Comparison of ENCODE assay signal across 16 cellular contexts in genomic region chr22:49258107-49259010, GRCh38.
DNase-seq lines count a peak whose midpoint lies in the region; ATAC-seq, FAIRE-seq and TF ChIP-seq lines count a peak whose summit lies in the region.
"Had no signal": no experiment of that assay in that cellular context is flagged by ENCODE, and none has a peak within 500 bp of the region (broad histone marks: within the 10 kb centered on the region; RNA-seq: fewer than 3 reads in every experiment).

No MANE protein-coding gene starts in this region.

- no peaks in the 10 kb centered on the region for H3K9me3 ChIP-seq in endodermal cell (ENCODE audit: control insufficient read depth, low read length)
- no peaks in the 10 kb centered on the region for H3K9me3 ChIP-seq in tibial artery

- H3K4me3 ChIP-seq in bronchial epithelial cell (ENCODE audit: low read depth, low read length) (no peak overlapping the region), endodermal cell (ENCODE audit: low read length) (no peak overlapping the region), tibial artery (no peak overlapping the region)
- H3K4me3 ChIP-seq: PC-9 had no signal

- H3K27ac ChIP-seq in endodermal cell (ENCODE audit: low read depth, low read length) (no peak overlapping the region), tibial artery (no peak overlapping the region)
- H3K27ac ChIP-seq: C4-2B, PC-9, RWPE1 had no signal

- no peak overlapping the region for H3K4me3 Mint-ChIP-seq in endodermal cell
- no peak overlapping the region for H3K4me3 Mint-ChIP-seq in neural crest cell
- H3K4me3 Mint-ChIP-seq in T-helper 2 cell treated with Interferon-gamma antibody and Interleukin-4, amounts not matched to agents 5 μg/mL and 100 μg/mL, for 36 hours: no peak overlapping the region

- TF ChIP-seq CTCF in bronchial epithelial cell (IDR thresholded peaks at IDR 0.05; ENCODE audit: insufficient read depth, low read length, severe bottlenecking) (no peak), endodermal cell (conservative IDR thresholded peaks at IDR 0.05) (no peak), neural crest cell (conservative IDR thresholded peaks at IDR 0.05) (no peak), tibial artery (IDR thresholded peaks at IDR 0.05) (no peak)

- H3K4me1 Mint-ChIP-seq in endodermal cell: no peaks in the 10 kb centered on the region
- peaks cover 5% of the 10 kb centered on the region for H3K4me1 Mint-ChIP-seq in neural crest cell
- no peaks in the 10 kb centered on the region for H3K4me1 Mint-ChIP-seq in T-helper 2 cell treated with Interferon-gamma antibody and Interleukin-4, amounts not matched to agents 5 μg/mL and 100 μg/mL, for 36 hours (ENCODE audit: low read depth)

- H3K27me3 ChIP-seq in bronchial epithelial cell (ENCODE audit: control insufficient read depth, insufficient read depth, low read length): no peaks in the 10 kb centered on the region
- H3K27me3 ChIP-seq in endodermal cell (ENCODE audit: control insufficient read depth, insufficient read depth, low read length, poor library complexity, severe bottlenecking): no peaks in the 10 kb centered on the region
- H3K27me3 ChIP-seq in tibial artery: peaks cover 0 to 11% of the 10 kb centered on the region in 2 donors

- no peak overlapping the region for H3K9ac ChIP-seq in endodermal cell (ENCODE audit: extremely low read depth, low read length, poor library complexity, severe bottlenecking)

- H3K27me3 Mint-ChIP-seq in endodermal cell (ENCODE audit: insufficient read depth) (no peaks in the 10 kb centered on the region), neural crest cell (ENCODE audit: low read depth) (peaks cover 3% of the 10 kb centered on the region)
- H3K27me3 Mint-ChIP-seq in T-helper 2 cell treated with Interferon-gamma antibody and Interleukin-4, amounts not matched to agents 5 μg/mL and 100 μg/mL, for 36 hours (ENCODE audit: low read depth): no peaks in the 10 kb centered on the region

- H3K4me1 ChIP-seq in endodermal cell (ENCODE audit: control insufficient read depth, insufficient read depth, low read length): no peaks in the 10 kb centered on the region
- no peaks in the 10 kb centered on the region for H3K4me1 ChIP-seq in tibial artery

- 94 to 96% methylated on average over 27 to 31 of the region's 31 CpGs for WGBS in endodermal cell (ENCODE audit: insufficient coverage in 1 of 2, insufficient read length in 1 of 2), 2 experiments

- intact Hi-C loops in tibial artery (cut with DNase I; ENCODE audit: low total_unique reads): no loop called here

- ATAC-seq in HG02798 (IDR thresholded peaks at IDR 0.05; ENCODE audit: poor library complexity, unreplicated experiment) (no peak), GM21360 (IDR thresholded peaks at IDR 0.05; ENCODE audit: unreplicated experiment) (no peak)

- DNase-seq in bronchial epithelial cell (ENCODE audit: low read depth) (no peak), endodermal cell (peak; percentile 14), neural crest cell (ENCODE audit: low read depth, low spot score) (no peak), tibial artery (peak; percentile 5 to 35)
- no peak for DNase-seq in T-helper 2 cell treated with Interferon-gamma antibody and Interleukin-4, amounts not matched to agents 5 μg/mL and 100 μg/mL, for 36 hours (ENCODE audit: low spot score)
- DNase-seq: AML-193, DMS79, KG1, NCI-H1694 treated with DMSO at 0.1 percent for 48 hours, NCI-H510A, PC-9 had no signal

- H3K36me3 ChIP-seq in bronchial epithelial cell (ENCODE audit: control insufficient read depth, insufficient read depth, low read length) (no peaks in the 10 kb centered on the region), endodermal cell (ENCODE audit: control insufficient read depth, insufficient read depth, low read length) (no peaks in the 10 kb centered on the region), tibial artery (no peaks in the 10 kb centered on the region)

- FAIRE-seq in bronchial epithelial cell (lab: Jason Lieb, UNC): peak; percentile 66
- FAIRE-seq: D721Med had no signal

- H3K36me3 Mint-ChIP-seq in endodermal cell (ENCODE audit: low read depth): no peaks in the 10 kb centered on the region
- no peaks in the 10 kb centered on the region for H3K36me3 Mint-ChIP-seq in neural crest cell (ENCODE audit: low read depth)
- no peaks in the 10 kb centered on the region for H3K36me3 Mint-ChIP-seq in T-helper 2 cell treated with Interferon-gamma antibody and Interleukin-4, amounts not matched to agents 5 μg/mL and 100 μg/mL, for 36 hours (ENCODE audit: low read depth)

- peaks cover 6% of the 10 kb centered on the region for H3K9me3 Mint-ChIP-seq in endodermal cell
- H3K9me3 Mint-ChIP-seq in neural crest cell: peaks cover 4% of the 10 kb centered on the region
- no peaks in the 10 kb centered on the region for H3K9me3 Mint-ChIP-seq in T-helper 2 cell treated with Interferon-gamma antibody and Interleukin-4, amounts not matched to agents 5 μg/mL and 100 μg/mL, for 36 hours

- H3K27ac Mint-ChIP-seq in endodermal cell (no peak overlapping the region), neural crest cell (ENCODE audit: unreplicated experiment) (peak overlapping the region; percentile 22)
- H3K27ac Mint-ChIP-seq in T-helper 2 cell treated with Interferon-gamma antibody and Interleukin-4, amounts not matched to agents 5 μg/mL and 100 μg/mL, for 36 hours: no peak overlapping the region

Comparison
In these comparisons a context has a peak if more than half of its experiments do, and no peak if none do; other contexts are left out.
1. DNase-seq: peak in endodermal cell (single experiment) and tibial artery (2 of 2); none in bronchial epithelial cell (single experiment), neural crest cell (single experiment) and T-helper 2 cell treated with Interferon-gamma antibody and Interleukin-4, amounts not matched to agents 5 μg/mL and 100 μg/mL, for 36 hours (single experiment).